28 cellular contexts compared by ENCODE assay signal in the genomic region with DNA sequence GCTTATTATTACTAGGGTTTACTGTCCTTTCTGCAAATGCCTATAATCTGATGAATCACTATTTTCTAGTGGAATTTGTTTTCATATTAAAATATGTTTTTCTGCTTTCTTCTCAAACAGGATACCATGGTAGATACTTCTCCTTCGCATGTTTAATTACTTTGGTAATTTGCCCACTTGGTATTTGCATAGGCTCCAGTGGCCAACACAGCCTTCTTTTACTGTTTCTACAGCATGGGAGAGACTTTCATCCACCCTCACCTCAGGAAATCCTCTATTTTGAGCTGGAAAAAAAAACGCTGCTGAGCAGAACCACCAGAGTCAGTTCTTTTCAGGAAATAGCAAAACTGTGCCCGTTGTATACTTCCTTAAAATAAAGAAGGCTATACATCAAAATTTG.
DNase-seq lines count a peak whose midpoint lies in the region; ATAC-seq lines count a peak whose summit lies in the region.
"Had no signal": no experiment of that assay in that cellular context is flagged by ENCODE, and none has a peak within 500 bp of the region (broad histone marks: within the 10 kb centered on the region; RNA-seq: fewer than 3 reads in every experiment).

No MANE protein-coding gene starts in this region.

- H3K27me3 Mint-ChIP-seq in activated naive CD4-positive, alpha-beta T cell treated with anti-CD3 and anti-CD28 coated beads, Interleukin-2, amount 10 ng/mL, durations not matched to agents 7 days and 5 days, result no peaks in the 10 kb centered on the region
- no peaks in the 10 kb centered on the region for H3K27me3 Mint-ChIP-seq in activated naive CD4-positive, alpha-beta T cell treated with anti-CD3 and anti-CD28 coated beads for 36 hours (ENCODE audit: low read depth)
- H3K27me3 Mint-ChIP-seq: activated naive CD8-positive, alpha-beta T cell had no signal

- no peak for ATAC-seq in HG02852 (IDR thresholded peaks at IDR 0.05; ENCODE audit: unreplicated experiment)
- ATAC-seq in GM18868 (IDR thresholded peaks at IDR 0.05; ENCODE audit: unreplicated experiment), result no peak
- ATAC-seq: activated CD8-positive, alpha-beta T cell treated with anti-CD3 and anti-CD28 coated beads, Interleukin-2, amount 10 ng/mL, durations not matched to agents 7 days and 5 days; K562; left colon; stimulated activated memory B cell treated with anti-CD40 and anti-IgM and Interleukin-4, amounts not matched to agents 10 μg/mL and 1 μg/mL and 100 μg/mL, for 72 hours had no signal

- H3K9me3 Mint-ChIP-seq in activated naive CD4-positive, alpha-beta T cell treated with anti-CD3 and anti-CD28 coated beads, Interleukin-2, amount 10 ng/mL, durations not matched to agents 7 days and 5 days, result peaks cover 29% of the 10 kb centered on the region
- H3K9me3 Mint-ChIP-seq in activated naive CD4-positive, alpha-beta T cell treated with anti-CD3 and anti-CD28 coated beads for 36 hours, result peaks cover 6% of the 10 kb centered on the region
- H3K9me3 Mint-ChIP-seq: GM23338; nephron progenitor cell; stimulated activated memory B cell treated with anti-CD40 and anti-IgM and Interleukin-4, amounts not matched to agents 10 μg/mL and 1 μg/mL and 100 μg/mL, for 72 hours had no signal

- H2AK5ac ChIP-seq in mesendoderm (ENCODE audit: low read length), result no peak overlapping the region

- CTCF ChIA-PET in activated naive CD4-positive, alpha-beta T cell treated with anti-CD3 and anti-CD28 coated beads, Interleukin-2, amount 10 ng/mL, durations not matched to agents 7 days and 5 days (lab: Charles Lee), result no interaction called here
- CTCF ChIA-PET in activated naive CD4-positive, alpha-beta T cell treated with anti-CD3 and anti-CD28 coated beads for 36 hours (lab: Charles Lee), result no interaction called here

- H3K79me2 ChIP-seq in mesendoderm (ENCODE audit: control insufficient read depth, insufficient read depth, low read length), result no peaks in the 10 kb centered on the region

- no peak overlapping the region for H4K5ac ChIP-seq in mesendoderm (ENCODE audit: low read length)

- no peaks in the 10 kb centered on the region for H3K79me1 ChIP-seq in mesendoderm (ENCODE audit: low read length)

- no peak overlapping the region for H3K4ac ChIP-seq in mesendoderm (ENCODE audit: low read depth, low read length)

- H2BK120ac ChIP-seq in mesendoderm (ENCODE audit: low read depth, low read length), result peak overlapping the region; percentile 88

- no peaks in the 10 kb centered on the region for H3K27me3 ChIP-seq in adipocyte (replicated peaks; ENCODE audit: control insufficient read depth, insufficient read depth, low read length)
- H3K27me3 ChIP-seq in mesendoderm (ENCODE audit: insufficient read depth, low read length, poor library complexity), result no peaks in the 10 kb centered on the region
- H3K27me3 ChIP-seq: colonic mucosa, transverse colon had no signal

- H3K18ac ChIP-seq in mesendoderm (ENCODE audit: low read length), result no peak overlapping the region

- H3K36me3 ChIP-seq in adipocyte (ENCODE audit: control insufficient read depth, insufficient read depth, low read length, severe bottlenecking) (no peaks in the 10 kb centered on the region), mesendoderm (ENCODE audit: control insufficient read depth, insufficient read depth, low read length) (no peaks in the 10 kb centered on the region)
- H3K36me3 ChIP-seq: colonic mucosa, transverse colon had no signal

- no peak overlapping the region for H3K56ac ChIP-seq in mesendoderm (ENCODE audit: low read length)

- H3K9me3 ChIP-seq in adipocyte (ENCODE audit: control insufficient read depth, low read length), result no peaks in the 10 kb centered on the region
- H3K9me3 ChIP-seq: Caco-2, colonic mucosa, SK-N-SH, transverse colon had no signal

- H3K4me3 ChIP-seq in adipocyte (ENCODE audit: low read length) (no peak overlapping the region), mesendoderm (ENCODE audit: low read length) (no peak overlapping the region)
- H3K4me3 ChIP-seq: colonic mucosa, GM23338, K562, PC-9, transverse colon had no signal

- H3K27ac Mint-ChIP-seq in activated naive CD4-positive, alpha-beta T cell treated with anti-CD3 and anti-CD28 coated beads, Interleukin-2, amount 10 ng/mL, durations not matched to agents 7 days and 5 days, result peak overlapping the region; percentile 0
- H3K27ac Mint-ChIP-seq in activated naive CD4-positive, alpha-beta T cell treated with anti-CD3 and anti-CD28 coated beads for 36 hours, result no peak overlapping the region
- H3K27ac Mint-ChIP-seq: activated CD8-positive, alpha-beta T cell treated with anti-CD3 and anti-CD28 coated beads, Interleukin-2, amount 10 ng/mL, durations not matched to agents 7 days and 5 days; activated naive CD8-positive, alpha-beta T cell; GM23338; nephron progenitor cell; stimulated activated memory B cell treated with anti-CD40 and anti-IgM and Interleukin-4, amounts not matched to agents 10 μg/mL and 1 μg/mL and 100 μg/mL, for 72 hours had no signal

- H3K23ac ChIP-seq in mesendoderm (ENCODE audit: low read length), result no peak overlapping the region

- no peak for DNase-seq in activated naive CD4-positive, alpha-beta T cell treated with anti-CD3 and anti-CD28 coated beads, Interleukin-2, amount 10 ng/mL, durations not matched to agents 7 days and 5 days
- DNase-seq in activated naive CD4-positive, alpha-beta T cell treated with anti-CD3 and anti-CD28 coated beads for 36 hours, result no peak
- peak; percentile 67 to 76 for DNase-seq in Kasumi-1 (lab: John Stamatoyannopoulos, UW)
- peak; percentile 13 for DNase-seq in adipocyte (ENCODE audit: low read depth)
- no peak for DNase-seq in mesendoderm
- DNase-seq in DMS153 (lab: John Stamatoyannopoulos, UW), result no peak
- DNase-seq: activated CD8-positive, alpha-beta T cell treated with anti-CD3 and anti-CD28 coated beads, Interleukin-2, amount 10 ng/mL, durations not matched to agents 7 days and 5 days; aorta; Caco-2; colonic mucosa; effector memory CD4-positive, alpha-beta T cell; hypothalamus; left colon; MM.1S; NCI-H146; NCI-H2107; NCI-H345; NCI-H774; nephron progenitor cell; SK-N-SH; transverse colon had no signal

- H2BK5ac ChIP-seq in mesendoderm (ENCODE audit: low read length), result no peak overlapping the region

- peaks cover 29% of the 10 kb centered on the region for H3K36me3 Mint-ChIP-seq in activated naive CD4-positive, alpha-beta T cell treated with anti-CD3 and anti-CD28 coated beads, Interleukin-2, amount 10 ng/mL, durations not matched to agents 7 days and 5 days
- no peaks in the 10 kb centered on the region for H3K36me3 Mint-ChIP-seq in activated naive CD4-positive, alpha-beta T cell treated with anti-CD3 and anti-CD28 coated beads for 36 hours (ENCODE audit: low read depth)
- H3K36me3 Mint-ChIP-seq: activated naive CD8-positive, alpha-beta T cell; stimulated activated memory B cell treated with anti-CD40 and anti-IgM and Interleukin-4, amounts not matched to agents 10 μg/mL and 1 μg/mL and 100 μg/mL, for 72 hours had no signal

- no peak overlapping the region for H3K27ac ChIP-seq in mesendoderm (ENCODE audit: low read depth, low read length)
- H3K27ac ChIP-seq: colonic mucosa, transverse colon had no signal

- H3K4me1 ChIP-seq in adipocyte (ENCODE audit: control insufficient read depth, insufficient read depth, low read length), result no peaks in the 10 kb centered on the region
- no peaks in the 10 kb centered on the region for H3K4me1 ChIP-seq in mesendoderm (ENCODE audit: control insufficient read depth, low read depth, low read length)
- H3K4me1 ChIP-seq: colonic mucosa had no signal

- peaks cover 46% of the 10 kb centered on the region for H3K4me1 Mint-ChIP-seq in activated naive CD4-positive, alpha-beta T cell treated with anti-CD3 and anti-CD28 coated beads, Interleukin-2, amount 10 ng/mL, durations not matched to agents 7 days and 5 days
- H3K4me1 Mint-ChIP-seq in activated naive CD4-positive, alpha-beta T cell treated with anti-CD3 and anti-CD28 coated beads for 36 hours (ENCODE audit: low read depth), result peaks cover 24% of the 10 kb centered on the region
- H3K4me1 Mint-ChIP-seq: nephron progenitor cell; stimulated activated memory B cell treated with anti-CD40 and anti-IgM and Interleukin-4, amounts not matched to agents 10 μg/mL and 1 μg/mL and 100 μg/mL, for 72 hours had no signal

- H4K8ac ChIP-seq in mesendoderm (ENCODE audit: low read depth, low read length), result no peak overlapping the region

- WGBS in mesendoderm (ENCODE audit: extremely low coverage, insufficient coverage, low lambda C conversion rate), result no CpG with 5 or more reads among the region's 3 CpGs

- H3K4me3 Mint-ChIP-seq in activated naive CD4-positive, alpha-beta T cell treated with anti-CD3 and anti-CD28 coated beads, Interleukin-2, amount 10 ng/mL, durations not matched to agents 7 days and 5 days, result no peak overlapping the region
- no peak overlapping the region for H3K4me3 Mint-ChIP-seq in activated naive CD4-positive, alpha-beta T cell treated with anti-CD3 and anti-CD28 coated beads for 36 hours
- H3K4me3 Mint-ChIP-seq: activated CD8-positive, alpha-beta T cell treated with anti-CD3 and anti-CD28 coated beads, Interleukin-2, amount 10 ng/mL, durations not matched to agents 7 days and 5 days; activated naive CD8-positive, alpha-beta T cell; GM23338; nephron progenitor cell; stimulated activated memory B cell treated with anti-CD40 and anti-IgM and Interleukin-4, amounts not matched to agents 10 μg/mL and 1 μg/mL and 100 μg/mL, for 72 hours had no signal

- intact Hi-C loops in activated naive CD4-positive, alpha-beta T cell treated with anti-CD3 and anti-CD28 coated beads for 36 hours (cut with micrococcal nuclease), result no loop called here

- no peak overlapping the region for H2BK15ac ChIP-seq in mesendoderm (replicated peaks; ENCODE audit: low read depth)

- H3K4me2 ChIP-seq in mesendoderm (ENCODE audit: low read length), result no peak overlapping the region
- H3K4me2 ChIP-seq: GM23338, PC-9, SK-N-SH had no signal

- no peak overlapping the region for H3K9ac ChIP-seq in adipocyte (ENCODE audit: low read length)
- H3K9ac ChIP-seq in mesendoderm (ENCODE audit: low read length), result no peak overlapping the region
- H3K9ac ChIP-seq: SK-N-SH had no signal

Comparison
In these comparisons a context has a peak if more than half of its experiments do, and no peak if none do; other contexts are left out.
1. DNase-seq: peak in Kasumi-1 (2 of 2) and adipocyte (single experiment); none in activated naive CD4-positive, alpha-beta T cell treated with anti-CD3 and anti-CD28 coated beads, Interleukin-2, amount 10 ng/mL, durations not matched to agents 7 days and 5 days (single experiment), activated naive CD4-positive, alpha-beta T cell treated with anti-CD3 and anti-CD28 coated beads for 36 hours (single experiment), mesendoderm (single experiment) and DMS153 (single experiment).